Comparison of ENCODE assay signal across 11 cellular contexts in genomic region chr1:40478276-40478675, GRCh38. TPM values are rescaled to one million over a fixed set of nuclear protein-coding genes. Genes with fewer than 3 reads are reported as not detected.
DNase-seq lines count a peak whose midpoint lies in the region; ATAC-seq and TF ChIP-seq lines count a peak whose summit lies in the region.
"Had no signal": no experiment of that assay in that cellular context is flagged by ENCODE, and none has a peak within 500 bp of the region (broad histone marks: within the 10 kb centered on the region; RNA-seq: fewer than 3 reads in every experiment).

No MANE protein-coding gene starts in this region.

- H3K79me2 ChIP-seq in SK-N-SH (ENCODE audit: insufficient read depth), result no peaks in the 10 kb centered on the region

- 77% methylated on average over 2 of the region's 2 CpGs for WGBS in SK-N-SH (ENCODE audit: low lambda C conversion rate)
- 60 to 79% (median 74%) methylated on average over 2 of the region's 2 CpGs for WGBS in spleen, 5 donors

- H3K4me1 ChIP-seq in SK-N-SH (ENCODE audit: control insufficient read depth in 1 of 2, insufficient read depth in 2 of 2, low read depth in 1 of 2, low read length in 1 of 2) (peaks cover 0 to 7% of the 10 kb centered on the region in 2 experiments; a peak in 2 of 4 replicates), spleen (peaks cover 4 to 21% (median 12%) of the 10 kb centered on the region in 6 donors)

- peaks cover 27% of the 10 kb centered on the region for H3K9me3 ChIP-seq in SK-N-SH
- peaks cover 17% of the 10 kb centered on the region for H3K9me3 ChIP-seq in WERI-Rb-1 (ENCODE audit: severe bottlenecking)
- H3K9me3 ChIP-seq in spleen, result peaks cover 4 to 49% (median 38%) of the 10 kb centered on the region in 8 donors

- H3K36me3 ChIP-seq in SK-N-SH (replicated peaks in 1 of 2; ENCODE audit: control insufficient read depth in 1 of 2, insufficient read depth in 2 of 2, low read length in 1 of 2) (peaks cover 9 to 21% of the 10 kb centered on the region in 2 experiments), WERI-Rb-1 (peaks cover 13% of the 10 kb centered on the region), spleen (peaks cover 0 to 22% (median 13%) of the 10 kb centered on the region in 6 donors)

- no peak for TF ChIP-seq POLR2A in spleen (IDR thresholded peaks at IDR 0.05)

- H3K9ac ChIP-seq in SK-N-SH, result no peak overlapping the region

- no peaks in the 10 kb centered on the region for H3F3A ChIP-seq in SK-N-SH (replicated peaks; ENCODE audit: insufficient read depth)

- CTCF ChIA-PET in SK-N-SH (lab: Yijun Ruan, JAX), result interaction anchor here (0.8 to 1.8 kb wide), 7 partner anchors 12 to 334 kb away, joined by 3 to 6 read pairs (median 3); no protein-coding TSS in a partner anchor

- H3K27me3 ChIP-seq in SK-N-SH (ENCODE audit: insufficient read depth) (no peaks in the 10 kb centered on the region), WERI-Rb-1 (ENCODE audit: insufficient read depth, low read depth, severe bottlenecking) (no peaks in the 10 kb centered on the region), spleen (replicated peaks in 1 of 7) (no peaks in the 10 kb centered on the region)

- H3K4me3 ChIP-seq in SK-N-SH (ENCODE audit: low read depth in 2 of 2, low read length in 1 of 2) (peak overlapping the region; percentile 73 to 79), WERI-Rb-1 (ENCODE audit: low read depth, low read length) (peak overlapping the region; percentile 94; the same call in 1 of the 2 replicates), spleen (peak overlapping the region in 5 of 8 donors; percentile 62 to 95 (median 88))

- peak overlapping the region; percentile 86 for H3K4me2 ChIP-seq in SK-N-SH

- TF ChIP-seq RAD21 in SK-N-SH (IDR thresholded peaks at IDR 0.05; ENCODE audit: low read length), result no peak

- TF ChIP-seq EP300 in SK-N-SH (IDR thresholded peaks at IDR 0.05; ENCODE audit: borderline replicate concordance in 1 of 2, low read depth in 1 of 2, low read length in 1 of 2), result no peak

- H3K27ac ChIP-seq in SK-N-SH (ENCODE audit: low read depth in 2 of 2, low read length in 1 of 2), result no peak overlapping the region
- no peak overlapping the region for H3K27ac ChIP-seq in WERI-Rb-1
- H3K27ac ChIP-seq in spleen, result no peak overlapping the region
- H3K27ac ChIP-seq: VCaP had no signal

- no peaks in the 10 kb centered on the region for H3K9me2 ChIP-seq in SK-N-SH

- intact Hi-C loops in spleen (cut with DNase I; ENCODE audit: low total_unique reads), result no loop called here

- TF ChIP-seq CTCF in SK-N-SH (IDR thresholded peaks at IDR 0.05) (no peak), WERI-Rb-1 (IDR thresholded peaks at IDR 0.05; ENCODE audit: low read depth, low read length) (no peak), spleen (IDR thresholded peaks at IDR 0.05 in 8 of 11, conservative IDR thresholded peaks at IDR 0.05 in 3 of 11) (no peak)

- no peak for ATAC-seq in SK-N-SH treated with all-trans-retinoic acid at 6 μM for 48 hours
- no peak for ATAC-seq in GM19463 (IDR thresholded peaks at IDR 0.05; ENCODE audit: unreplicated experiment)

- no peak overlapping the region for H2AFZ ChIP-seq in SK-N-SH (ENCODE audit: low read depth)

- DNase-seq in SK-N-SH (no peak), WERI-Rb-1 (no peak), globus pallidus (ENCODE audit: low spot score) (peak; percentile 1), spleen (no peak), dedifferentiated amniotic fluid mesenchymal stem cell (ENCODE audit: extremely low spot score) (no peak), SIG-M5 (lab: John Stamatoyannopoulos, UW) (no peak)
- DNase-seq: ACHN, Kasumi-1 had no signal

- H4K20me1 ChIP-seq in SK-N-SH (ENCODE audit: insufficient read depth), result no peaks in the 10 kb centered on the region

- POLR2A ChIA-PET in SK-N-SH (lab: Yijun Ruan, JAX), result interaction anchor here (0.7 kb wide), 1 partner anchor 30 kb away, joined by 3 read pairs; the partner anchor contains the start of gene EXO5

TF ChIP-seq in SK-N-SH, 30 proteins besides CTCF, POLR2A, EP300 and RAD21 (continues in another document):
- TF ChIP-seq SIN3A (IDR thresholded peaks at IDR 0.05; ENCODE audit: borderline replicate concordance, low read depth, low read length) (no peak), USF1 (IDR thresholded peaks at IDR 0.05; ENCODE audit: borderline replicate concordance, low read depth) (no peak), YY1 (IDR thresholded peaks at IDR 0.05; ENCODE audit: low read depth) (no peak), MXI1 (IDR thresholded peaks at IDR 0.05; ENCODE audit: low read depth, low read length) (no peak), IRF3 (IDR thresholded peaks at IDR 0.05; ENCODE audit: low read depth, low read length) (no peak), FOXM1 (IDR thresholded peaks at IDR 0.05; ENCODE audit: low read depth) (no peak), GATA2 (CRISPR knock-in tag; IDR thresholded peaks at IDR 0.05) (no peak), RXRA (IDR thresholded peaks at IDR 0.05; ENCODE audit: borderline replicate concordance, low read depth) (no peak), NRF1 (IDR thresholded peaks at IDR 0.05; ENCODE audit: low read depth, low read length) (no peak), POLR2AphosphoS5 (IDR thresholded peaks at IDR 0.05; ENCODE audit: low read depth, low read length) (no peak), NFIC (IDR thresholded peaks at IDR 0.05; ENCODE audit: borderline replicate concordance) (no peak)

TF ChIP-seq in SK-N-SH treated with all-trans-retinoic acid at 6 μM for 48 hours, 23 proteins besides CTCF, POLR2A, EP300 and RAD21:
- TF ChIP-seq TCF4 (CRISPR knock-in tag; IDR thresholded peaks at IDR 0.05; ENCODE audit: borderline replicate concordance) (no peak), CSRNP3 (CRISPR knock-in tag; IDR thresholded peaks at IDR 0.05) (no peak), ZNF565 (CRISPR knock-in tag; conservative IDR thresholded peaks at IDR 0.05; ENCODE audit: low read depth) (no peak), ZFP3 (CRISPR knock-in tag; IDR thresholded peaks at IDR 0.05) (no peak), ZNF8 (CRISPR knock-in tag; IDR thresholded peaks at IDR 0.05) (no peak), POU6F1 (CRISPR knock-in tag; IDR thresholded peaks at IDR 0.05; ENCODE audit: borderline replicate concordance, low read depth) (no peak), OSR1 (CRISPR knock-in tag; IDR thresholded peaks at IDR 0.05) (no peak), ZC3H10 (CRISPR knock-in tag; IDR thresholded peaks at IDR 0.05) (no peak), CSDC2 (CRISPR knock-in tag; IDR thresholded peaks at IDR 0.05) (no peak), ESRRG (CRISPR knock-in tag; IDR thresholded peaks at IDR 0.05) (no peak)
TF ChIP-seq in SK-N-SH treated with all-trans-retinoic acid at 6 μM for 48 hours: peak in this region for 0.

RNA-seq across cellular contexts. Expression of gene ZFP69, which starts 1.2 kb away (rescaled TPM):
- polyA plus RNA-seq in SK-N-SH (2012; rRNA removed) (1.9 and 2.2 TPM in 2 replicates), spleen (1 to 10 TPM; 4.2 to 5.0 (median 4.4) TPM)
- 2.5 and 3.2 TPM in 2 replicates for polyA plus RNA-seq in SK-N-SH (2012; cell fraction: cytosol; rRNA removed)
- polyA plus RNA-seq in SK-N-SH (2012; cell fraction: nucleus; rRNA removed), result 2.1 and 4.0 TPM in 2 replicates
- 1 to 10 TPM; 2.6 to 6.6 (median 3.8) TPM for total RNA-seq in spleen

RNA-seq across cellular contexts. Expression of gene ZFP69B, which starts 28.0 kb away (rescaled TPM):
- 1.7 and 2.1 TPM in 2 replicates for polyA plus RNA-seq in SK-N-SH (2012; rRNA removed)
- 2.4 TPM in 2 replicates for polyA plus RNA-seq in SK-N-SH (2012; cell fraction: cytosol; rRNA removed)
- 2.1 and 3.0 TPM in 2 replicates for polyA plus RNA-seq in SK-N-SH (2012; cell fraction: nucleus; rRNA removed)
- total RNA-seq in spleen, result 1 to 10 TPM; 1.9 to 5.0 (median 2.6) TPM
- 1 to 10 TPM in 1 of 3 donors, under 1 TPM in 2; 0.80 to 1.0 (median 0.96) TPM for polyA plus RNA-seq in spleen

RNA-seq across cellular contexts. Expression of gene EXO5, which starts 30.3 kb away (rescaled TPM):
- polyA plus RNA-seq in SK-N-SH (2012; rRNA removed) (7.4 and 8.8 TPM in 2 replicates), spleen (1 to 10 TPM; 6.2 to 8.0 (median 7.7) TPM)
- polyA plus RNA-seq in SK-N-SH (2012; cell fraction: cytosol; rRNA removed), result 8.1 and 8.4 TPM in 2 replicates
- 12.4 and 16.8 TPM in 2 replicates for polyA plus RNA-seq in SK-N-SH (2012; cell fraction: nucleus; rRNA removed)
- total RNA-seq in spleen, result 10 to 100 TPM in 3 of 7 donors, 1 to 10 TPM in 4; 7.2 to 13.5 (median 9.1) TPM

RNA-seq across cellular contexts. Expression of gene ZNF684, which starts 53.2 kb away (rescaled TPM):
- polyA plus RNA-seq in SK-N-SH (2012; rRNA removed) (1.8 and 3.0 TPM in 2 replicates), spleen (1 to 10 TPM; 3.4 to 4.2 (median 4.1) TPM)
- 2.4 and 3.8 TPM in 2 replicates for polyA plus RNA-seq in SK-N-SH (2012; cell fraction: cytosol; rRNA removed)
- polyA plus RNA-seq in SK-N-SH (2012; cell fraction: nucleus; rRNA removed), result 3.2 and 3.8 TPM in 2 replicates
- total RNA-seq in spleen, result 1 to 10 TPM; 4.5 to 8.5 (median 5.2) TPM
